In the genomic region with DNA sequence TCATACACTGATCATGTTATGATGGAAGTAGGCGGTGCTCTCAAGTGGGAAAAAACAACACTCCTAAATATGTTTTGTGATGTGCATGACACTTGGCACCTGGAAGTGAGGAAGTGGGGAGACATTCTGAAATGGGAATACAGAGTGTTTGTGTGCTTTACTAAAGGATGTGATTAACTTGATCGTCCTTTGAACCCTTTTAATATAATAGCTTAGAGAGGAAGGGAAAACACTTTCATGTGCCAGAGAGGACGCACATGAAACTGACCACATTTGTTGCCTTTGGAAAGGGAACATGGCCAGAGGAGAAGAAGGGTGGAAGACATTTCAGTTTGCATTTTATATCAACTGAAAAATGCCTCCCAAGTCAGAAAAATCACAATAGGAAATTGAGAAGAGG, we compare ENCODE assay signal across 12 cellular contexts. TPM values are rescaled to one million over a fixed set of nuclear protein-coding genes. Genes with fewer than 3 reads are reported as not detected.
DNase-seq lines count a peak whose midpoint lies in the region; ATAC-seq lines count a peak whose summit lies in the region.
"Had no signal": no experiment of that assay in that cellular context is flagged by ENCODE, and none has a peak within 500 bp of the region (broad histone marks: within the 10 kb centered on the region; RNA-seq: fewer than 3 reads in every experiment).

No MANE protein-coding gene starts in this region.

- H3K27ac Mint-ChIP-seq in activated naive CD4-positive, alpha-beta T cell treated with anti-CD3 and anti-CD28 coated beads, Interleukin-2, amount 10 ng/mL, durations not matched to agents 7 days and 5 days: no peak overlapping the region
- no peak overlapping the region for H3K27ac Mint-ChIP-seq in activated naive CD4-positive, alpha-beta T cell treated with anti-CD3 and anti-CD28 coated beads, Interleukin-2, amount 50 U/mL, for 72 hours
- H3K27ac Mint-ChIP-seq: CD4-positive, CD25-positive, alpha-beta regulatory T cell had no signal

- CTCF ChIA-PET in activated naive CD4-positive, alpha-beta T cell treated with anti-CD3 and anti-CD28 coated beads, Interleukin-2, amount 10 ng/mL, durations not matched to agents 7 days and 5 days (lab: Charles Lee): no interaction called here

- no peaks in the 10 kb centered on the region for H3K36me3 Mint-ChIP-seq in activated naive CD4-positive, alpha-beta T cell treated with anti-CD3 and anti-CD28 coated beads, Interleukin-2, amount 10 ng/mL, durations not matched to agents 7 days and 5 days
- no peaks in the 10 kb centered on the region for H3K36me3 Mint-ChIP-seq in activated naive CD4-positive, alpha-beta T cell treated with anti-CD3 and anti-CD28 coated beads, Interleukin-2, amount 50 U/mL, for 72 hours
- H3K36me3 Mint-ChIP-seq: CD4-positive, CD25-positive, alpha-beta regulatory T cell had no signal

- H3K4me1 Mint-ChIP-seq in activated naive CD4-positive, alpha-beta T cell treated with anti-CD3 and anti-CD28 coated beads, Interleukin-2, amount 10 ng/mL, durations not matched to agents 7 days and 5 days: no peaks in the 10 kb centered on the region

- H3K9me3 Mint-ChIP-seq in activated naive CD4-positive, alpha-beta T cell treated with anti-CD3 and anti-CD28 coated beads, Interleukin-2, amount 10 ng/mL, durations not matched to agents 7 days and 5 days: no peaks in the 10 kb centered on the region
- H3K9me3 Mint-ChIP-seq in activated naive CD4-positive, alpha-beta T cell treated with anti-CD3 and anti-CD28 coated beads, Interleukin-2, amount 50 U/mL, for 72 hours: no peaks in the 10 kb centered on the region

- peak; percentile 49 for DNase-seq in DMS153 (lab: John Stamatoyannopoulos, UW)
- peak; percentile 59 for DNase-seq in NCI-H69 (lab: John Stamatoyannopoulos, UW)
- peak; percentile 89 to 93 for DNase-seq in dermis microvascular lymphatic vessel endothelial cell (ENCODE audit: low read depth in 2 of 2)
- DNase-seq in pulmonary artery endothelial cell (ENCODE audit: low read depth, low spot score): peak; percentile 22
- DNase-seq in activated naive CD4-positive, alpha-beta T cell treated with anti-CD3 and anti-CD28 coated beads, Interleukin-2, amount 10 ng/mL, durations not matched to agents 7 days and 5 days: no peak
- DNase-seq in stimulated activated CD4-positive, alpha-beta T cell treated with anti-CD3 and anti-CD28 coated beads, Interleukin-2, amount 100 ng/mL, for 48 hours: no peak
- DNase-seq in activated naive CD4-positive, alpha-beta T cell treated with anti-CD3 and anti-CD28 coated beads, Interleukin-2, amount 50 U/mL, for 72 hours (ENCODE audit: low spot score in 2 of 2): no peak
- DNase-seq: ACHN; Calu3; CD4-positive, CD25-positive, alpha-beta regulatory T cell; NCI-H2107; SIG-M5 had no signal

- ATAC-seq in activated naive CD4-positive, alpha-beta T cell treated with anti-CD3 and anti-CD28 coated beads, Interleukin-2, amount 50 U/mL, for 72 hours: no peak

- no peak overlapping the region for H3K4me3 Mint-ChIP-seq in activated naive CD4-positive, alpha-beta T cell treated with anti-CD3 and anti-CD28 coated beads, Interleukin-2, amount 10 ng/mL, durations not matched to agents 7 days and 5 days
- H3K4me3 Mint-ChIP-seq: CD4-positive, CD25-positive, alpha-beta regulatory T cell had no signal

- peaks cover 11% of the 10 kb centered on the region for H3K27me3 Mint-ChIP-seq in activated naive CD4-positive, alpha-beta T cell treated with anti-CD3 and anti-CD28 coated beads, Interleukin-2, amount 10 ng/mL, durations not matched to agents 7 days and 5 days

RNA-seq across cellular contexts. Expression of gene SMAD9, which starts 31.4 kb away (rescaled TPM):
- 14.5 and 19.2 TPM in 2 replicates for total RNA-seq in dermis microvascular lymphatic vessel endothelial cell
- total RNA-seq in pulmonary artery endothelial cell: 3.2 and 5.0 TPM in 2 replicates
- under 1 TPM in 1 of 2 donors, not detected in 1; 0.80 TPM for total RNA-seq in activated naive CD4-positive, alpha-beta T cell treated with anti-CD3 and anti-CD28 coated beads, Interleukin-2, amount 50 U/mL, for 72 hours

Comparison
In these comparisons a context has a peak if more than half of its experiments do, and no peak if none do; other contexts are left out.
1. DNase-seq: peak in DMS153 (single experiment), NCI-H69 (single experiment), dermis microvascular lymphatic vessel endothelial cell (2 of 2) and pulmonary artery endothelial cell (single experiment); none in activated naive CD4-positive, alpha-beta T cell treated with anti-CD3 and anti-CD28 coated beads, Interleukin-2, amount 10 ng/mL, durations not matched to agents 7 days and 5 days (single experiment), stimulated activated CD4-positive, alpha-beta T cell treated with anti-CD3 and anti-CD28 coated beads, Interleukin-2, amount 100 ng/mL, for 48 hours (0 of 2) and activated naive CD4-positive, alpha-beta T cell treated with anti-CD3 and anti-CD28 coated beads, Interleukin-2, amount 50 U/mL, for 72 hours (0 of 2).